19 cellular contexts compared by ENCODE assay signal in the genomic region with DNA sequence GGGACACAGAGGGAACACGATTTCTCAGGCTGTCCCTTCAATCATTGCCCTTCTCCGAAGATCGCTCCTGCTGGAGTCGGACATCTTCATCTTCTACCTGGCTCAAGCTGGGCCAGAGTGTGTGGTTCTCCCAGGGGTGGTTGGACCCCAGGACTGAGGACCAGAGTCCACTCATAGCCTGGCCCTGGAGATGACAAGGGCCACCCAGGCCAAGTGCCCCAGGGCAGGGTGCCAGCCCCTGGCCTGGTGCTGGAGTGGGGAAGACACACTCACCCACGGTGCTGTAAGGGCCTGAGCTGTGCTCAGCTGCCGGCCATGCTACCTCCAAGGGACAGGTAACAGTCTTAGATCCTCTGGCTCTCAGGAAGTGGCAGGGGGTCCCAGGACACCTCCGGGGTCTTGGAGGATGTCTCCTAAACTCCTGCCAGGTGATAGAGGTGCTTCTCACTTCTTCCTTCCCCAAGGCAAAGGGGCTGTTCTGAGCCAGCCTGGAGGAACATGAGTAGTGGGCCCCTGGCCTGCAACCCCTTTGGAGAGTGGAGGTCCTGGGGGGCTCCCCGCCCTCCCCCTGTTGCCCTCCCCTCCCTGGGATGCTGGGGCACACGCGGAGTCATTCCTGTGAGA. TPM values are rescaled to one million over a fixed set of nuclear protein-coding genes. Genes with fewer than 3 reads are reported as not detected.
DNase-seq lines count a peak whose midpoint lies in the region; ATAC-seq and TF ChIP-seq lines count a peak whose summit lies in the region.
"Had no signal": no experiment of that assay in that cellular context is flagged by ENCODE, and none has a peak within 500 bp of the region (broad histone marks: within the 10 kb centered on the region; RNA-seq: fewer than 3 reads in every experiment).

No MANE protein-coding gene starts in this region.

- no peak for ATAC-seq in activated naive CD8-positive, alpha-beta T cell treated with anti-CD3 and anti-CD28 coated beads, Interleukin-2, amount 10 ng/mL, durations not matched to agents 7 days and 5 days (ENCODE audit: low read depth)
- no peak for ATAC-seq in GM19328 (IDR thresholded peaks at IDR 0.05; ENCODE audit: unreplicated experiment)

- H3K27ac ChIP-seq in spleen (no peak overlapping the region), esophagus squamous epithelium (no peak overlapping the region)

- no peaks in the 10 kb centered on the region for H3K36me3 Mint-ChIP-seq in activated naive CD8-positive, alpha-beta T cell treated with anti-CD3 and anti-CD28 coated beads, Interleukin-2, amount 10 ng/mL, durations not matched to agents 7 days and 5 days
- no peaks in the 10 kb centered on the region for H3K36me3 Mint-ChIP-seq in activated naive CD8-positive, alpha-beta T cell treated with anti-CD3 and anti-CD28 coated beads for 36 hours
- H3K36me3 Mint-ChIP-seq in chondrocyte (ENCODE audit: low read depth), result peaks cover under 1% of the 10 kb centered on the region
- no peaks in the 10 kb centered on the region for H3K36me3 Mint-ChIP-seq in mesothelial cell of epicardium

- H3K4me3 ChIP-seq in spleen (no peak overlapping the region), esophagus squamous epithelium (no peak overlapping the region)

- H3K4me3 Mint-ChIP-seq in activated naive CD8-positive, alpha-beta T cell treated with anti-CD3 and anti-CD28 coated beads, Interleukin-2, amount 10 ng/mL, durations not matched to agents 7 days and 5 days, result no peak overlapping the region
- no peak overlapping the region for H3K4me3 Mint-ChIP-seq in activated naive CD8-positive, alpha-beta T cell treated with anti-CD3 and anti-CD28 coated beads for 36 hours
- H3K4me3 Mint-ChIP-seq in chondrocyte (ENCODE audit: unreplicated experiment) (no peak overlapping the region), mesothelial cell of epicardium (no peak overlapping the region)
- H3K4me3 Mint-ChIP-seq: CD8-positive, alpha-beta memory T cell had no signal

- 67 to 92% (median 77%) methylated on average over 7 to 10 of the region's 10 CpGs for WGBS in spleen, 5 donors
- WGBS in esophagus squamous epithelium, 2 donors, result 71 to 76% methylated on average over 5 to 7 of the region's 10 CpGs

- no peak for DNase-seq in activated naive CD8-positive, alpha-beta T cell treated with anti-CD3 and anti-CD28 coated beads, Interleukin-2, amount 10 ng/mL, durations not matched to agents 7 days and 5 days
- no peak for DNase-seq in activated naive CD8-positive, alpha-beta T cell treated with anti-CD3 and anti-CD28 coated beads for 36 hours
- DNase-seq in chondrocyte (ENCODE audit: low spot score) (peak; percentile 87), mesothelial cell of epicardium (ENCODE audit: low spot score in 2 of 2, unreplicated experiment in 2 of 2) (no peak), spleen (peak; percentile 51), esophagus squamous epithelium (lab: John Stamatoyannopoulos, UW) (no peak)
- DNase-seq in stimulated activated CD4-positive, alpha-beta T cell treated with anti-CD3 and anti-CD28 coated beads, Interleukin-1b, Interleukin-23, amount 100 ng/mL, for 48 hours, result no peak
- DNase-seq: 8988T; BE2C; CD8-positive, alpha-beta memory T cell; DMS79 treated with DMSO at 0.1 percent for 48 hours; NCI-H1092 treated with DMSO at 0.1 percent for 48 hours; NCI-H1694; NCI-H2107; NCI-H226; NCI-H524 treated with DMSO at 0.1 percent for 48 hours had no signal

- no peak for TF ChIP-seq CTCF in chondrocyte (IDR thresholded peaks at IDR 0.05)
- TF ChIP-seq CTCF in mesothelial cell of epicardium (IDR thresholded peaks at IDR 0.05; ENCODE audit: unreplicated experiment), result no peak
- TF ChIP-seq CTCF in spleen (IDR thresholded peaks at IDR 0.05 in 8 of 11, conservative IDR thresholded peaks at IDR 0.05 in 3 of 11), result no peak
- TF ChIP-seq CTCF in esophagus squamous epithelium (IDR thresholded peaks at IDR 0.05), result no peak

- intact Hi-C loops in spleen (cut with DNase I; ENCODE audit: low total_unique reads), result no loop called here
- intact Hi-C loops in esophagus squamous epithelium (cut with DNase I), result no loop called here

- TF ChIP-seq POLR2A in spleen (IDR thresholded peaks at IDR 0.05) (no peak), esophagus squamous epithelium (IDR thresholded peaks at IDR 0.05) (no peak)

- H3K27me3 ChIP-seq in spleen (replicated peaks in 1 of 7) (peaks cover 0 to 13% (median 0%) of the 10 kb centered on the region in 7 donors), esophagus squamous epithelium (no peaks in the 10 kb centered on the region)
- H3K27me3 ChIP-seq: BE2C had no signal

- H3K27me3 Mint-ChIP-seq in activated naive CD8-positive, alpha-beta T cell treated with anti-CD3 and anti-CD28 coated beads, Interleukin-2, amount 10 ng/mL, durations not matched to agents 7 days and 5 days, result peaks cover 3% of the 10 kb centered on the region
- peaks cover 5% of the 10 kb centered on the region for H3K27me3 Mint-ChIP-seq in activated naive CD8-positive, alpha-beta T cell treated with anti-CD3 and anti-CD28 coated beads for 36 hours
- peaks cover 3% of the 10 kb centered on the region for H3K27me3 Mint-ChIP-seq in chondrocyte (ENCODE audit: low read depth)
- H3K27me3 Mint-ChIP-seq in mesothelial cell of epicardium (ENCODE audit: low read depth), result no peaks in the 10 kb centered on the region

- H3K4me1 ChIP-seq in spleen (peaks cover 0 to 8% (median 0%) of the 10 kb centered on the region in 6 donors), esophagus squamous epithelium (peaks cover 0 to 6% (median 0%) of the 10 kb centered on the region in 3 donors)

- peak overlapping the region; percentile 41 for H3K27ac Mint-ChIP-seq in activated naive CD8-positive, alpha-beta T cell treated with anti-CD3 and anti-CD28 coated beads, Interleukin-2, amount 10 ng/mL, durations not matched to agents 7 days and 5 days
- no peak overlapping the region for H3K27ac Mint-ChIP-seq in activated naive CD8-positive, alpha-beta T cell treated with anti-CD3 and anti-CD28 coated beads for 36 hours
- H3K27ac Mint-ChIP-seq in chondrocyte (ENCODE audit: unreplicated experiment) (no peak overlapping the region), mesothelial cell of epicardium (peak overlapping the region; percentile 6)

- H3K4me1 Mint-ChIP-seq in activated naive CD8-positive, alpha-beta T cell treated with anti-CD3 and anti-CD28 coated beads, Interleukin-2, amount 10 ng/mL, durations not matched to agents 7 days and 5 days, result peaks cover 8% of the 10 kb centered on the region
- peaks cover 8% of the 10 kb centered on the region for H3K4me1 Mint-ChIP-seq in activated naive CD8-positive, alpha-beta T cell treated with anti-CD3 and anti-CD28 coated beads for 36 hours
- H3K4me1 Mint-ChIP-seq in chondrocyte (ENCODE audit: low read depth) (peaks cover 10% of the 10 kb centered on the region), mesothelial cell of epicardium (no peaks in the 10 kb centered on the region)

- H3K36me3 ChIP-seq in spleen, result no peaks in the 10 kb centered on the region
- no peaks in the 10 kb centered on the region for H3K36me3 ChIP-seq in esophagus squamous epithelium
- H3K36me3 ChIP-seq: BE2C had no signal

- peaks cover 0 to 15% (median 12%) of the 10 kb centered on the region in 8 donors for H3K9me3 ChIP-seq in spleen
- peaks cover 0 to 8% (median 0%) of the 10 kb centered on the region in 3 donors for H3K9me3 ChIP-seq in esophagus squamous epithelium
- H3K9me3 ChIP-seq: BE2C had no signal

- POLR2A ChIA-PET in activated naive CD8-positive, alpha-beta T cell treated with anti-CD3 and anti-CD28 coated beads, Interleukin-2, amount 10 ng/mL, durations not matched to agents 7 days and 5 days (lab: Charles Lee), result no interaction called here

- H3K9me3 Mint-ChIP-seq in activated naive CD8-positive, alpha-beta T cell treated with anti-CD3 and anti-CD28 coated beads, Interleukin-2, amount 10 ng/mL, durations not matched to agents 7 days and 5 days, result peaks cover 3% of the 10 kb centered on the region
- H3K9me3 Mint-ChIP-seq in activated naive CD8-positive, alpha-beta T cell treated with anti-CD3 and anti-CD28 coated beads for 36 hours, result no peaks in the 10 kb centered on the region
- H3K9me3 Mint-ChIP-seq in chondrocyte (ENCODE audit: low read depth) (no peaks in the 10 kb centered on the region), mesothelial cell of epicardium (peaks cover 13% of the 10 kb centered on the region)

RNA-seq across cellular contexts. Expression of gene TBATA, which starts 23.3 kb away (rescaled TPM):
- total RNA-seq in activated naive CD8-positive, alpha-beta T cell treated with anti-CD3 and anti-CD28 coated beads, Interleukin-2, amount 10 ng/mL, durations not matched to agents 7 days and 5 days, result not detected
- not detected for total RNA-seq in activated naive CD8-positive, alpha-beta T cell treated with anti-CD3 and anti-CD28 coated beads for 36 hours
- not detected in 3 replicates for total RNA-seq in chondrocyte
- total RNA-seq in mesothelial cell of epicardium, result not detected in 3 replicates
- 1 to 10 TPM in 2 of 7 donors, under 1 TPM in 5; 0.56 to 2.9 (median 0.66) TPM for total RNA-seq in spleen
- under 1 TPM in 1 of 3 donors, not detected in 2; 0.45 TPM for polyA plus RNA-seq in spleen
- not detected for total RNA-seq in esophagus squamous epithelium
- total RNA-seq: CD8-positive, alpha-beta memory T cell; G401; MCF 10A had no signal
- polyA plus RNA-seq: CD8-positive, alpha-beta memory T cell had no signal

RNA-seq across cellular contexts. Expression of gene SGPL1, which starts 53.9 kb away (rescaled TPM):
- total RNA-seq in activated naive CD8-positive, alpha-beta T cell treated with anti-CD3 and anti-CD28 coated beads, Interleukin-2, amount 10 ng/mL, durations not matched to agents 7 days and 5 days, result 10 to 100 TPM; 28.2 to 31.8 TPM
- total RNA-seq in activated naive CD8-positive, alpha-beta T cell treated with anti-CD3 and anti-CD28 coated beads for 36 hours, result 10 to 100 TPM; 17.3 to 19.5 TPM
- total RNA-seq in chondrocyte (44.2 to 71.8 TPM (median 60.5 TPM) in 3 replicates), mesothelial cell of epicardium (89.9 to 98.3 TPM (median 90.8 TPM) in 3 replicates), spleen (10 to 100 TPM; 50.4 to 75.1 (median 65.8) TPM), esophagus squamous epithelium (10 to 100 TPM; 34.2 to 47.1 (median 43.1) TPM)
- polyA plus RNA-seq in spleen, result 10 to 100 TPM in 1 of 3 donors, 1 to 10 TPM in 2; 6.8 to 10.6 (median 7.8) TPM

Comparison
In these comparisons a context has a peak if more than half of its experiments do, and no peak if none do; other contexts are left out.
1. H3K27ac Mint-ChIP-seq: peak in activated naive CD8-positive, alpha-beta T cell treated with anti-CD3 and anti-CD28 coated beads, Interleukin-2, amount 10 ng/mL, durations not matched to agents 7 days and 5 days (single experiment) and mesothelial cell of epicardium (single experiment); none in activated naive CD8-positive, alpha-beta T cell treated with anti-CD3 and anti-CD28 coated beads for 36 hours (single experiment) and chondrocyte (single experiment).
2. DNase-seq: peak in chondrocyte (single experiment) and spleen (single experiment); none in activated naive CD8-positive, alpha-beta T cell treated with anti-CD3 and anti-CD28 coated beads, Interleukin-2, amount 10 ng/mL, durations not matched to agents 7 days and 5 days (single experiment), activated naive CD8-positive, alpha-beta T cell treated with anti-CD3 and anti-CD28 coated beads for 36 hours (single experiment), mesothelial cell of epicardium (0 of 2), stimulated activated CD4-positive, alpha-beta T cell treated with anti-CD3 and anti-CD28 coated beads, Interleukin-1b, Interleukin-23, amount 100 ng/mL, for 48 hours (single experiment) and esophagus squamous epithelium (single experiment).